In the genomic region with DNA sequence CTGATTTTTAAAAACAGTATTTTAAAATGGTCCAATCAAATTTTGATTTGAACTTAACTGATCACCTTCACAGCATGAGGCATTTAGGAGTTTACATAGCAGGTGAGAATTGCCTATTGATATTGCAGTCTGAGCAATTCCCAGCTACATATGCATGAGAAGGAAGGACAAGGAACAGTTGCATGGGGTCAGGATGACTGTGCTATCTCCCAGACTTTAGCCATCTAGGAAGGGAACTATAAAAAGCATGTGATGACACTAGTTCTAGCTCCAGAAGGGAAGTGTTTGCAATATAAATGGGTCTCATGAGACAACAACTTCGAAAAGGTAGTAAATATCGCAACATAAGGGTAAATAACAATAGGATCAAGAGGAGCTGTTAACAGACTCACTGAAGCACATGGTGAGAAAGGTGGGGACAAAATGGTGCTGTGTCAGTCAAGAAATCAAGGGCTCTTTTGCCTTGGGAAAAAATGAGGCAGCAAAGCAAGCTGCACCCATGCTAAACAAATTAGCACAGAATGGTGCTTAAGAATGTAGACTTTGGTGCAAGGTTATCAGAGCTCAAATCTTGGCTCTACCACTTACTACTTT, we compare ENCODE assay signal across 16 cellular contexts.
DNase-seq lines count a peak whose midpoint lies in the region; ATAC-seq and TF ChIP-seq lines count a peak whose summit lies in the region.
"Had no signal": no experiment of that assay in that cellular context is flagged by ENCODE, and none has a peak within 500 bp of the region (broad histone marks: within the 10 kb centered on the region; RNA-seq: fewer than 3 reads in every experiment).

No MANE protein-coding gene starts in this region.

- H3K4me3 ChIP-seq in left ventricle myocardium inferior (no peak overlapping the region), iPS DF 6.9 (ENCODE audit: low read length) (no peak overlapping the region), smooth muscle cell (no peak overlapping the region)
- H3K4me3 ChIP-seq: A549, BLaER1 had no signal

- peaks cover 9% of the 10 kb centered on the region for H3K27me3 Mint-ChIP-seq in WTC11 (ENCODE audit: low read depth)
- H3K27me3 Mint-ChIP-seq: CD4-positive, alpha-beta memory T cell had no signal

- POLR2A ChIA-PET in WTC11 (lab: Charles Lee), result no interaction called here

- H3K27me3 ChIP-seq in left ventricle myocardium inferior (ENCODE audit: low read depth) (no peaks in the 10 kb centered on the region), iPS DF 6.9 (ENCODE audit: control insufficient read depth, insufficient read depth, low read length) (no peaks in the 10 kb centered on the region), smooth muscle cell (ENCODE audit: low read depth) (no peaks in the 10 kb centered on the region)
- H3K27me3 ChIP-seq: BLaER1 had no signal

- H3K27ac ChIP-seq in left ventricle myocardium inferior (replicated peaks) (no peak overlapping the region), iPS DF 6.9 (ENCODE audit: low read length) (no peak overlapping the region), smooth muscle cell (ENCODE audit: low read depth) (no peak overlapping the region)
- H3K27ac ChIP-seq: A549, BLaER1 had no signal

- WGBS in iPS DF 6.9 (ENCODE audit: insufficient coverage, insufficient read length), result no CpG with 5 or more reads among the region's 2 CpGs
- 79% methylated on average over 2 of the region's 2 CpGs for WGBS in smooth muscle cell (ENCODE audit: low lambda C conversion rate)

- ATAC-seq in left ventricle myocardium superior, result peak; percentile 51
- ATAC-seq in WTC11, result peak; percentile 66
- ATAC-seq: A549 had no signal

- H3K9me3 Mint-ChIP-seq in WTC11, result peaks cover 7% of the 10 kb centered on the region

- peak overlapping the region; percentile 80; the same call in 1 of the 2 replicates for H3K27ac Mint-ChIP-seq in WTC11

- H3K79me2 ChIP-seq in smooth muscle cell (ENCODE audit: low read depth), result no peaks in the 10 kb centered on the region

- CTCF ChIA-PET in WTC11 (lab: Charles Lee), result interaction anchor here (1.1 to 1.5 kb wide), 2 partner anchors 67 to 497 kb away, joined by 4 to 6 read pairs; no protein-coding TSS in a partner anchor

- H3K4me1 ChIP-seq in left ventricle myocardium inferior, result peaks cover 21% of the 10 kb centered on the region
- H3K4me1 ChIP-seq in iPS DF 6.9 (ENCODE audit: control insufficient read depth, insufficient read depth, low read length), result peaks cover 1% of the 10 kb centered on the region; the same call in 1 of the 2 replicates
- peaks cover 7% of the 10 kb centered on the region for H3K4me1 ChIP-seq in smooth muscle cell (ENCODE audit: low read depth)
- H3K4me1 ChIP-seq: A549, BLaER1 had no signal

- H3K9me3 ChIP-seq in left ventricle myocardium inferior (replicated peaks) (no peaks in the 10 kb centered on the region), iPS DF 6.9 (ENCODE audit: control insufficient read depth, insufficient read depth, low read length) (no peaks in the 10 kb centered on the region), smooth muscle cell (replicated peaks; ENCODE audit: low read depth) (no peaks in the 10 kb centered on the region)
- H3K9me3 ChIP-seq: A549, BLaER1 had no signal

- H3K36me3 Mint-ChIP-seq in WTC11, result peaks cover 35% of the 10 kb centered on the region

- peaks cover 14% of the 10 kb centered on the region for H3K4me1 Mint-ChIP-seq in WTC11

- no peak overlapping the region for H3K9ac ChIP-seq in smooth muscle cell (ENCODE audit: low read depth)
- H3K9ac ChIP-seq: BLaER1 had no signal

- no peak overlapping the region for H3K4me3 Mint-ChIP-seq in WTC11
- H3K4me3 Mint-ChIP-seq: CD4-positive, alpha-beta memory T cell had no signal

- H3K4me2 ChIP-seq in smooth muscle cell, result peak overlapping the region; percentile 4
- H3K4me2 ChIP-seq: A549, BLaER1 had no signal

- H3K36me3 ChIP-seq in left ventricle myocardium inferior, result peaks cover 17% of the 10 kb centered on the region
- H3K36me3 ChIP-seq in iPS DF 6.9 (ENCODE audit: control insufficient read depth, insufficient read depth, low read length), result no peaks in the 10 kb centered on the region
- H3K36me3 ChIP-seq in smooth muscle cell (ENCODE audit: low read depth), result no peaks in the 10 kb centered on the region
- H3K36me3 ChIP-seq: BLaER1 had no signal

- TF ChIP-seq CTCF in left ventricle myocardium inferior (IDR thresholded peaks at IDR 0.05; ENCODE audit: borderline replicate concordance) (no peak), WTC11 (IDR thresholded peaks at IDR 0.05) (no peak), smooth muscle cell (IDR thresholded peaks at IDR 0.05; ENCODE audit: borderline replicate concordance, insufficient read depth, poor library complexity, severe bottlenecking) (no peak)

- DNase-seq in left ventricle myocardium superior (no peak), left ventricle myocardium inferior (no peak), WTC11 (ENCODE audit: low spot score) (no peak), iPS DF 6.9 (ENCODE audit: low read depth, low spot score) (peak; percentile 20), smooth muscle cell (lab: John Stamatoyannopoulos, UW; ENCODE audit: unreplicated experiment) (no peak), NCI-H146 (lab: John Stamatoyannopoulos, UW) (no peak), DMS79 (lab: John Stamatoyannopoulos, UW) (no peak), DMS153 treated with DMSO at 0.1 percent for 48 hours (lab: John Stamatoyannopoulos, UW; ENCODE audit: unreplicated experiment) (no peak)
- DNase-seq: CD4-positive, alpha-beta memory T cell; DMS153; NCI-H187; NCI-H2107; NCI-H226; NCI-H524 treated with DMSO at 0.1 percent for 48 hours had no signal

- intact Hi-C loops in left ventricle myocardium superior (cut with micrococcal nuclease) (no loop called here), left ventricle myocardium inferior (cut with micrococcal nuclease) (no loop called here)

- H4K20me1 ChIP-seq in smooth muscle cell (ENCODE audit: low read depth), result no peaks in the 10 kb centered on the region
- H4K20me1 ChIP-seq: BLaER1 had no signal

- H2AFZ ChIP-seq in smooth muscle cell (ENCODE audit: low read depth), result no peak overlapping the region

- no peaks in the 10 kb centered on the region for H3F3A ChIP-seq in smooth muscle cell (ENCODE audit: low read depth)

TF ChIP-seq in WTC11, 78 proteins besides CTCF, POLR2A, EP300 and RAD21:
- TF ChIP-seq NFE2L1 (CRISPR knock-in tag; IDR thresholded peaks at IDR 0.05) (peak; percentile 53; the same call in 1 of the 2 replicates), ELF4 (CRISPR knock-in tag; IDR thresholded peaks at IDR 0.05; ENCODE audit: low read depth) (no peak), SMAD3 (CRISPR knock-in tag; IDR thresholded peaks at IDR 0.05; ENCODE audit: borderline replicate concordance) (no peak)
